ENCODE assay signal across 20 cellular contexts in the genomic region with DNA sequence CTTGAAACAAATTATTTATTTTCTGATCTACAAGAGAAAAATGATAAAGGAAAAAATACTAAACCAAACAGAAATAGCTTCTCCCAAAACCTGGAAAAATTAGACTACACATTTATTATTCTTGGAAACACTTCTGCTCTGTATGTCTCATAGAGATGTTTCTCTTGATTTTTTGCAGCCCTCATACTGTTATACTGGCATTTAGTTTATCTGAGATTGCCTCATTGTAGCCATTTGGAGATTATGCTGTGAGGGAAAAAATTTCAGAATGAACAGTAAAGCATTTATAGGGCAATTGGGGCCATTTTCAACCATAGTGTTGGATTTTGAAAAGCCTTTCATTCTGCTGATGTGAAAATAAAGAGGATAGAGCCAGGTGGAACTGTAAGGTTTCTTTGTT.
DNase-seq lines count a peak whose midpoint lies in the region; ATAC-seq and TF ChIP-seq lines count a peak whose summit lies in the region.
"Had no signal": no experiment of that assay in that cellular context is flagged by ENCODE, and none has a peak within 500 bp of the region (broad histone marks: within the 10 kb centered on the region; RNA-seq: fewer than 3 reads in every experiment).

No MANE protein-coding gene starts in this region.

- H3K27ac ChIP-seq in osteoblast (ENCODE audit: low read depth, low read length) (peak overlapping the region; percentile 13), gastroesophageal sphincter (no peak overlapping the region)
- H3K27ac ChIP-seq: 22Rv1; A549; BLaER1 treated with 17β-estradiol and CSF1 and Interleukin-3, amounts not matched to agents 10 nM and 100 nM had no signal

- H2AFZ ChIP-seq in osteoblast (ENCODE audit: low read length), result peak overlapping the region; percentile 21

- TF ChIP-seq CTCF in AG04449 (IDR thresholded peaks at IDR 0.05; ENCODE audit: insufficient read depth, low read length, missing control alignments) (no peak), osteoblast (IDR thresholded peaks at IDR 0.05; ENCODE audit: extremely low read depth, low read depth, low read length) (no peak), gastroesophageal sphincter (IDR thresholded peaks at IDR 0.05) (no peak)

- peaks cover under 1% of the 10 kb centered on the region for H3K9me3 ChIP-seq in adipocyte (ENCODE audit: control insufficient read depth, low read length)
- H3K9me3 ChIP-seq in osteoblast (ENCODE audit: low read depth, low read length), result no peaks in the 10 kb centered on the region
- no peaks in the 10 kb centered on the region for H3K9me3 ChIP-seq in gastroesophageal sphincter
- H3K9me3 ChIP-seq: BLaER1 treated with 17β-estradiol and CSF1 and Interleukin-3, amounts not matched to agents 10 nM and 100 nM had no signal

- H3K27me3 ChIP-seq in adipocyte (replicated peaks; ENCODE audit: control insufficient read depth, insufficient read depth, low read length) (no peaks in the 10 kb centered on the region), osteoblast (ENCODE audit: insufficient read depth, low read length) (no peaks in the 10 kb centered on the region), gastroesophageal sphincter (no peaks in the 10 kb centered on the region)
- H3K27me3 ChIP-seq: BLaER1 treated with 17β-estradiol and CSF1 and Interleukin-3, amounts not matched to agents 10 nM and 100 nM had no signal

- POLR2A ChIA-PET in AG04449 (lab: Yijun Ruan, JAX), result no interaction called here

- no peaks in the 10 kb centered on the region for H3K79me2 ChIP-seq in osteoblast (ENCODE audit: insufficient read depth, low read length)

- H3K4me1 ChIP-seq in adipocyte (ENCODE audit: control insufficient read depth, insufficient read depth, low read length) (peaks cover 16% of the 10 kb centered on the region), osteoblast (ENCODE audit: insufficient read depth, low read length) (peaks cover 25% of the 10 kb centered on the region), gastroesophageal sphincter (peaks cover 0 to 10% (median 0%) of the 10 kb centered on the region in 3 donors)
- H3K4me1 ChIP-seq: A549; BLaER1 treated with 17β-estradiol and CSF1 and Interleukin-3, amounts not matched to agents 10 nM and 100 nM had no signal

- H3K36me3 ChIP-seq in adipocyte (ENCODE audit: control insufficient read depth, insufficient read depth, low read length, severe bottlenecking) (no peaks in the 10 kb centered on the region), osteoblast (ENCODE audit: insufficient read depth, low read length) (no peaks in the 10 kb centered on the region), gastroesophageal sphincter (no peaks in the 10 kb centered on the region)
- H3K36me3 ChIP-seq: BLaER1 treated with 17β-estradiol and CSF1 and Interleukin-3, amounts not matched to agents 10 nM and 100 nM had no signal

- H3K9ac ChIP-seq in adipocyte (ENCODE audit: low read length), result no peak overlapping the region
- H3K9ac ChIP-seq: BLaER1 treated with 17β-estradiol and CSF1 and Interleukin-3, amounts not matched to agents 10 nM and 100 nM had no signal

- CTCF ChIA-PET in AG04449 (lab: Yijun Ruan, JAX), result interaction anchor here (1.0 kb wide), 1 partner anchor 394 kb away, joined by 3 read pairs; no protein-coding TSS in a partner anchor

- H4K20me1 ChIP-seq in osteoblast (ENCODE audit: insufficient read depth, low read length), result no peaks in the 10 kb centered on the region
- H4K20me1 ChIP-seq: BLaER1 treated with 17β-estradiol and CSF1 and Interleukin-3, amounts not matched to agents 10 nM and 100 nM had no signal

- peak; percentile 10 for DNase-seq in AG04449 (ENCODE audit: low read depth, low spot score)
- DNase-seq in adipocyte (ENCODE audit: low read depth), result peak; percentile 62
- peak; percentile 60 for DNase-seq in fibroblast of peridontal ligament (ENCODE audit: extremely low read depth)
- no peak for DNase-seq in osteoblast (ENCODE audit: insufficient read length, low spot score, missing footprints)
- no peak for DNase-seq in NCI-H1092 treated with DMSO at 0.1 percent for 48 hours (lab: John Stamatoyannopoulos, UW)
- DNase-seq: Calu3; CD8-positive, alpha-beta T cell; DMS53; DND-41; GOT3; H7; HFFc6 had no signal

- no peak for TF ChIP-seq POLR2A in gastroesophageal sphincter (IDR thresholded peaks at IDR 0.05)

- H3K4me2 ChIP-seq in osteoblast (ENCODE audit: insufficient read depth, low read length), result no peak overlapping the region
- H3K4me2 ChIP-seq: A549; BLaER1 treated with 17β-estradiol and CSF1 and Interleukin-3, amounts not matched to agents 10 nM and 100 nM had no signal

- no peak for TF ChIP-seq EP300 in gastroesophageal sphincter (IDR thresholded peaks at IDR 0.05)

- ATAC-seq in gastroesophageal sphincter (no peak), GM21576 (IDR thresholded peaks at IDR 0.05; ENCODE audit: unreplicated experiment) (no peak), HG03175 (IDR thresholded peaks at IDR 0.05; ENCODE audit: unreplicated experiment) (no peak)
- ATAC-seq: A549; CD8-positive, alpha-beta T cell; HCT116; HepG2 had no signal

- H3K4me3 ChIP-seq in AG04449 (ENCODE audit: low read depth, low read length), result no peak overlapping the region
- H3K4me3 ChIP-seq in adipocyte (ENCODE audit: low read length), result no peak overlapping the region
- no peak overlapping the region for H3K4me3 ChIP-seq in osteoblast (ENCODE audit: insufficient read depth, low read length)
- no peak overlapping the region for H3K4me3 ChIP-seq in gastroesophageal sphincter
- H3K4me3 ChIP-seq: A549; BLaER1 treated with 17β-estradiol and CSF1 and Interleukin-3, amounts not matched to agents 10 nM and 100 nM had no signal

Comparison
In these comparisons a context has a peak if more than half of its experiments do, and no peak if none do; other contexts are left out.
1. DNase-seq: peak in AG04449 (single experiment), adipocyte (single experiment) and fibroblast of peridontal ligament (single experiment); none in osteoblast (single experiment) and NCI-H1092 treated with DMSO at 0.1 percent for 48 hours (single experiment).